Comparison of ENCODE assay signal across 1 cellular context in genomic region chr2:239424337-239425045, GRCh38.
TF ChIP-seq lines count a peak whose summit lies in the region.

No MANE protein-coding gene starts in this region.

TF ChIP-seq in HepG2, 621 proteins besides CTCF, POLR2A, EP300 and RAD21 (continued from another document):
- TF ChIP-seq KLF12 (CRISPR knock-in tag; IDR thresholded peaks at IDR 0.05; ENCODE audit: borderline replicate concordance), result no peak
- no peak for TF ChIP-seq THYN1 (CRISPR knock-in tag; IDR thresholded peaks at IDR 0.05; ENCODE audit: borderline replicate concordance, low read depth)
- TF ChIP-seq ZNF777 (CRISPR knock-in tag; IDR thresholded peaks at IDR 0.05), result no peak
- TF ChIP-seq ZNF879 (CRISPR knock-in tag; IDR thresholded peaks at IDR 0.05), result no peak
- no peak for TF ChIP-seq ZNF546 (CRISPR knock-in tag; conservative IDR thresholded peaks at IDR 0.05)
- TF ChIP-seq SP4 (CRISPR knock-in tag; IDR thresholded peaks at IDR 0.05), result no peak
- TF ChIP-seq ZNF562 (CRISPR knock-in tag; IDR thresholded peaks at IDR 0.05; ENCODE audit: borderline replicate concordance), result no peak
- no peak for TF ChIP-seq NFIC (IDR thresholded peaks at IDR 0.05; ENCODE audit: low read length)
- no peak for TF ChIP-seq RNF2 (conservative IDR thresholded peaks at IDR 0.05; ENCODE audit: low read depth)
- TF ChIP-seq ZGPAT (CRISPR knock-in tag; IDR thresholded peaks at IDR 0.05), result no peak
